ENCODE assay signal across 9 cellular contexts in the genomic region with DNA sequence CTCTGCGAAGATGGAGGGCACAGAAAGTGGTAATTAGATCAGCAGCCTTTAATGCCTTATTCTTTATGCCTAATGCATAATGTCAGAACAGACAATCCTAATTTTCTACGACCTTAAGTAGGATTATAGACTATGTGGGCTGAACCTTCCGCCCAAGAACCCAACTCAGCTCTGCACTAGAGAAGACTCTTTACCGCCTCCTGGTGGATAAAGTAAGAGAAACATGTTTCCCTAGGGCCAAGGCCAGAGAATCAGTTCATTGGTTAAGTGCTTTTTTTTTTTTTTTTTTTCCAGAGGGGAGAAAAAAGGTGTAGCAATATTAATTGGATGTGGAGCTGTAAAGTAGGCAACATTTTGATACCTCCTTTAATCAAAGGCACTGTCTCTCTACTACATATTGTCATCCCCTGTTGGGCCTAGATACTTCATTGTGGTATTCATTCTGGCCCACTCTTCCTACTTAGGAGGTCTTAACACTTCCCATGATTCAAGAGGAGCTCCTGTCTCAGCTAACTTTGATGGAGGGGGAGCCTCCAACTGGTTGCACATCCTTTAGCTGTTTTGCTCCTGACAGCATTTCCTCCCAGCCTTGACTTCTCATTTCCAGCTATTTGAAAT.
DNase-seq lines count a peak whose midpoint lies in the region; TF ChIP-seq lines count a peak whose summit lies in the region.
"Had no signal": no experiment of that assay in that cellular context is flagged by ENCODE, and none has a peak within 500 bp of the region (broad histone marks: within the 10 kb centered on the region; RNA-seq: fewer than 3 reads in every experiment).

No MANE protein-coding gene starts in this region.

- no peaks in the 10 kb centered on the region for H3K79me1 ChIP-seq in neuronal stem cell (ENCODE audit: low read depth, low read length)

- H3K27me3 Mint-ChIP-seq in chondrocyte (ENCODE audit: low read depth): peaks cover 13% of the 10 kb centered on the region

- no peak overlapping the region for H3K4me3 ChIP-seq in neuronal stem cell (ENCODE audit: low read length in 2 of 2)
- no peak overlapping the region for H3K4me3 ChIP-seq in thyroid gland (replicated peaks in 1 of 3)
- H3K4me3 ChIP-seq: adrenal gland had no signal

- H2BK5ac ChIP-seq in neuronal stem cell (ENCODE audit: low read length): no peak overlapping the region

- H3K14ac ChIP-seq in neuronal stem cell (ENCODE audit: low read length): no peak overlapping the region

- no peak overlapping the region for H3K23ac ChIP-seq in neuronal stem cell (ENCODE audit: low read depth, low read length, poor library complexity)

- H3K9me3 Mint-ChIP-seq in chondrocyte (ENCODE audit: low read depth): no peaks in the 10 kb centered on the region

- no peak overlapping the region for H4K8ac ChIP-seq in neuronal stem cell (ENCODE audit: low read depth, low read length)

- H3K9ac ChIP-seq in neuronal stem cell (ENCODE audit: low read depth, low read length, poor library complexity): no peak overlapping the region

- no peak overlapping the region for H3K27ac Mint-ChIP-seq in chondrocyte (ENCODE audit: unreplicated experiment)

- H2AFZ ChIP-seq in neuronal stem cell (ENCODE audit: low read length): no peak overlapping the region

- H2BK120ac ChIP-seq in neuronal stem cell (ENCODE audit: low read depth, low read length): no peak overlapping the region

- intact Hi-C loops in thyroid gland (cut with DNase I): no loop called here

- no peak overlapping the region for H3K4me3 Mint-ChIP-seq in chondrocyte (ENCODE audit: unreplicated experiment)

- in situ Hi-C loops in KBM-7 (cut with MboI; ENCODE audit: low pct_unique_long_range_greater_than_20kb, low sequenced_read_pairs): no loop called here

- no peaks in the 10 kb centered on the region for H3K4me1 Mint-ChIP-seq in chondrocyte (ENCODE audit: low read depth)

- H2BK15ac ChIP-seq in neuronal stem cell (ENCODE audit: low read length): no peak overlapping the region

- DNase-seq in SKM-1 treated with dmso at 0.1 percent for 144 hours (lab: John Stamatoyannopoulos, UW; ENCODE audit: unreplicated experiment) (peak; percentile 17), SKM-1 (lab: John Stamatoyannopoulos, UW; ENCODE audit: unreplicated experiment) (no peak), KBM-7 (peak; percentile 58), chondrocyte (ENCODE audit: low spot score) (no peak), neuronal stem cell (ENCODE audit: low spot score) (peak; percentile 31), thyroid gland (no peak), hippocampal formation (lab: John Stamatoyannopoulos, UW) (no peak)
- no peak for DNase-seq in effector CD8-positive, alpha-beta T cell (lab: John Stamatoyannopoulos, UW)

- no peak overlapping the region for H2BK12ac ChIP-seq in neuronal stem cell (ENCODE audit: low read length)

- H3K36me3 Mint-ChIP-seq in chondrocyte (ENCODE audit: low read depth): no peaks in the 10 kb centered on the region

- no peak overlapping the region for H2AK5ac ChIP-seq in neuronal stem cell (ENCODE audit: low read depth, low read length)

- H3K36me3 ChIP-seq in neuronal stem cell (replicated peaks in 1 of 2; ENCODE audit: control insufficient read depth in 2 of 2, insufficient read depth in 2 of 2, low read length in 2 of 2): no peaks in the 10 kb centered on the region
- H3K36me3 ChIP-seq in thyroid gland: no peaks in the 10 kb centered on the region
- H3K36me3 ChIP-seq: adrenal gland had no signal

- H3K9me3 ChIP-seq in neuronal stem cell (replicated peaks in 1 of 2; ENCODE audit: control insufficient read depth in 2 of 2, insufficient read depth in 1 of 2, low read depth in 1 of 2, low read length in 2 of 2) (no peaks in the 10 kb centered on the region), thyroid gland (no peaks in the 10 kb centered on the region)
- H3K9me3 ChIP-seq: adrenal gland had no signal

- H3K27ac ChIP-seq in neuronal stem cell (replicated peaks; ENCODE audit: low read length): no peak overlapping the region
- no peak overlapping the region for H3K27ac ChIP-seq in thyroid gland
- H3K27ac ChIP-seq: adrenal gland had no signal

- H3K27me3 ChIP-seq in neuronal stem cell (ENCODE audit: control insufficient read depth in 3 of 3, insufficient read depth in 3 of 3, low read depth in 1 of 3, low read length in 3 of 3) (no peaks in the 10 kb centered on the region), thyroid gland (no peaks in the 10 kb centered on the region)
- H3K27me3 ChIP-seq: adrenal gland had no signal

- H4K91ac ChIP-seq in neuronal stem cell (ENCODE audit: low read depth, low read length, poor library complexity): no peak overlapping the region

- no peak overlapping the region for H3K4ac ChIP-seq in neuronal stem cell (ENCODE audit: low read length)

- no peak overlapping the region for H3K18ac ChIP-seq in neuronal stem cell (ENCODE audit: low read length)

- no peak for TF ChIP-seq POLR2A in thyroid gland (IDR thresholded peaks at IDR 0.05)

- TF ChIP-seq CTCF in chondrocyte (IDR thresholded peaks at IDR 0.05): peak; percentile 69
- TF ChIP-seq CTCF in thyroid gland (IDR thresholded peaks at IDR 0.05): peak in 1 of 6 experiments; percentile 32

- no CpG with 5 or more reads among the region's 4 CpGs for WGBS in neuronal stem cell (ENCODE audit: extremely low coverage in 2 of 2, insufficient read length in 2 of 2, insufficient replicate concordance in 1 of 2), 2 donors
- 64 to 65% methylated on average over 4 of the region's 4 CpGs for WGBS in thyroid gland, 2 donors

- no peak overlapping the region for H3K4me2 ChIP-seq in neuronal stem cell (ENCODE audit: insufficient read depth, low read length, poor library complexity, severe bottlenecking)

- no peaks in the 10 kb centered on the region for H3K4me1 ChIP-seq in neuronal stem cell (ENCODE audit: control insufficient read depth in 2 of 2, insufficient read depth in 1 of 2, low read depth in 1 of 2, low read length in 2 of 2)
- H3K4me1 ChIP-seq in thyroid gland: no peaks in the 10 kb centered on the region
- H3K4me1 ChIP-seq: adrenal gland had no signal

Comparison
In these comparisons a context has a peak if more than half of its experiments do, and no peak if none do; other contexts are left out.
1. DNase-seq: peak in SKM-1 treated with dmso at 0.1 percent for 144 hours (single experiment), KBM-7 (single experiment) and neuronal stem cell (single experiment); none in SKM-1 (single experiment), chondrocyte (single experiment), thyroid gland (0 of 2), effector CD8-positive, alpha-beta T cell (single experiment) and hippocampal formation (0 of 2).